ENCODE assay signal across 40 cellular contexts in the genomic region with DNA sequence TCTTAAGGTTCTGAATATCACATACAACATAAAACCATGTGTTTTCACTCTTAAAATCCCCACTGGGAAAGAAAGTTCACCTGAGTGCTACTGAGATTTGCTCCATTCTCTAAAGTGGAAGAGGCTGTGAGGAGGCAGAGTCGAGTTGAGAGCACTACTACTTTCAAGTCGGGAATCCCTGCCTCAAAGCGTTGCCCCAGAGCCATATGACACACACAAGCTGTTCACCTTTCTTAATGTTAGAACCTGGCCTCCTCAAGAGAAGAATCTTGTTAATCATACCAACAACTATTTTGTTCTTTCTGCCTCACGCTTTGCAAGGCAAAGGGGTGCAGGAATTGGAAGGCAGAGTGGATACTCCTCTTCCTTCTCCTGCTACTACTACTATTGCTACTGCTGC.
"Had no signal": no experiment of that assay in that cellular context is flagged by ENCODE, and none has a peak within 500 bp of the region (broad histone marks: within the 10 kb centered on the region; RNA-seq: fewer than 3 reads in every experiment).

No MANE protein-coding gene starts in this region.

- H3K4me3 ChIP-seq: adrenal gland, ascending aorta, body of pancreas, breast epithelium, cardiac muscle cell had no signal

- H3K36me3 Mint-ChIP-seq: activated naive CD4-positive, alpha-beta T cell treated with anti-CD3 and anti-CD28 coated beads, Interleukin-2, amount 10 ng/mL, durations not matched to agents 7 days and 5 days; activated naive CD4-positive, alpha-beta T cell treated with anti-CD3 and anti-CD28 coated beads, Interleukin-2, amount 50 U/mL, for 24 hours; activated naive CD4-positive, alpha-beta T cell treated with anti-CD3 and anti-CD28 coated beads, Interleukin-2, amount 50 U/mL, for 72 hours; activated naive CD8-positive, alpha-beta T cell; activated naive CD8-positive, alpha-beta T cell treated with anti-CD3 and anti-CD28 coated beads for 36 hours; activated naive CD8-positive, alpha-beta T cell treated with anti-CD3 and anti-CD28 coated beads, Interleukin-2, amount 10 ng/mL, durations not matched to agents 7 days and 5 days; brain had no signal

- H3K27me3 Mint-ChIP-seq: activated naive CD4-positive, alpha-beta T cell treated with anti-CD3 and anti-CD28 coated beads, Interleukin-2, amount 10 ng/mL, durations not matched to agents 7 days and 5 days; activated naive CD8-positive, alpha-beta T cell treated with anti-CD3 and anti-CD28 coated beads, Interleukin-2, amount 50 U/mL, for 24 hours; central memory CD8-positive, alpha-beta T cell had no signal

- H3K27ac ChIP-seq: adrenal gland, ascending aorta, body of pancreas, brain microvascular endothelial cell, breast epithelium, cardiac muscle cell had no signal

- H3K27me3 ChIP-seq: adrenal gland, ascending aorta, body of pancreas, brain microvascular endothelial cell, breast epithelium, cardiac muscle cell had no signal

- H3K9me3 ChIP-seq: adrenal gland, body of pancreas, breast epithelium had no signal

- H3K4me1 Mint-ChIP-seq: activated naive CD4-positive, alpha-beta T cell treated with anti-CD3 and anti-CD28 coated beads, Interleukin-2, amount 10 ng/mL, durations not matched to agents 7 days and 5 days; activated naive CD4-positive, alpha-beta T cell treated with anti-CD3 and anti-CD28 coated beads, Interleukin-2, amount 50 U/mL, for 24 hours; activated naive CD8-positive, alpha-beta T cell treated with anti-CD3 and anti-CD28 coated beads for 36 hours; activated naive CD8-positive, alpha-beta T cell treated with anti-CD3 and anti-CD28 coated beads, Interleukin-2, amount 10 ng/mL, durations not matched to agents 7 days and 5 days; activated naive CD8-positive, alpha-beta T cell treated with anti-CD3 and anti-CD28 coated beads, Interleukin-2, amount 50 U/mL, for 24 hours; activated T-helper 17 cell treated with anti-CD3 and anti-CD28 coated beads, Interleukin-2, amount 50 U/mL, for 72 hours; brain; central memory CD8-positive, alpha-beta T cell had no signal

- H3K9me3 Mint-ChIP-seq: activated naive CD4-positive, alpha-beta T cell treated with anti-CD3 and anti-CD28 coated beads for 36 hours; activated naive CD4-positive, alpha-beta T cell treated with anti-CD3 and anti-CD28 coated beads, Interleukin-2, amount 10 ng/mL, durations not matched to agents 7 days and 5 days; activated naive CD4-positive, alpha-beta T cell treated with anti-CD3 and anti-CD28 coated beads, Interleukin-2, amount 50 U/mL, for 24 hours; activated naive CD8-positive, alpha-beta T cell treated with anti-CD3 and anti-CD28 coated beads for 36 hours; activated naive CD8-positive, alpha-beta T cell treated with anti-CD3 and anti-CD28 coated beads, Interleukin-2, amount 10 ng/mL, durations not matched to agents 7 days and 5 days; activated T-cell treated with anti-CD3 and anti-CD28 coated beads, Interleukin-2, amount 50 U/mL, for 24 hours; activated T-cell treated with anti-CD3 and anti-CD28 coated beads, Interleukin-2, amount 50 U/mL, for 4 hours; activated T-helper 1 cell treated with anti-CD3 and anti-CD28 coated beads, Interleukin-12 subunit alpha, Interleukin-12 subunit beta, Interleukin-2, Interleukin-4 antibody, amounts not matched to agents 30 ng/mL and 10 ng/mL and 1 ng/mL, durations not matched to agents 14 hours and 24 hours and 36 hours; activated T-helper 17 cell treated with anti-CD3 and anti-CD28 coated beads, Interleukin-2, amount 50 U/mL, for 72 hours; activated T-helper 2 cell treated with anti-CD3 and anti-CD28 coated beads, Interferon-gamma antibody, Interleukin-2, Interleukin-4, amounts not matched to agents 10 μg/mL and 5 μg/mL and 100 μg/mL, durations not matched to agents 14 hours and 24 hours and 36 hours; central memory CD8-positive, alpha-beta T cell had no signal

- DNase-seq: activated effector memory CD4-positive, alpha-beta T cell treated with anti-CD3 and anti-CD28 coated beads, Interleukin-2, amount 50 U/mL, for 16 hours; activated effector memory CD4-positive, alpha-beta T cell treated with Interleukin-2 at 50 U/mL for 16 hours; activated gamma-delta T cell; activated gamma-delta T cell treated with Interleukin-2 at 50 U/mL for 16 hours; activated naive CD4-positive, alpha-beta T cell; activated naive CD4-positive, alpha-beta T cell treated with anti-CD3 and anti-CD28 coated beads for 36 hours; activated naive CD4-positive, alpha-beta T cell treated with anti-CD3 and anti-CD28 coated beads, Interleukin-2, amount 10 ng/mL, durations not matched to agents 7 days and 5 days; activated naive CD4-positive, alpha-beta T cell treated with anti-CD3 and anti-CD28 coated beads, Interleukin-2, amount 50 U/mL, for 16 hours; activated naive CD4-positive, alpha-beta T cell treated with Interleukin-2 at 50 U/mL for 16 hours; activated naive CD8-positive, alpha-beta T cell treated with anti-CD3 and anti-CD28 coated beads for 36 hours; activated naive CD8-positive, alpha-beta T cell treated with anti-CD3 and anti-CD28 coated beads, Interleukin-2, amount 10 ng/mL, durations not matched to agents 7 days and 5 days; activated naive CD8-positive, alpha-beta T cell treated with anti-CD3 and anti-CD28 coated beads, Interleukin-2, amount 50 U/mL, for 24 hours; activated T-cell treated with anti-CD3 and anti-CD28 coated beads, Interleukin-2, amount 50 U/mL, for 1 hour; activated T-cell treated with anti-CD3 and anti-CD28 coated beads, Interleukin-2, amount 50 U/mL, for 24 hours; activated T-cell treated with anti-CD3 and anti-CD28 coated beads, Interleukin-2, amount 50 U/mL, for 4 hours; activated T-cell treated with anti-CD3 and anti-CD28 coated beads, Interleukin-2, amount 50 U/mL, for 48 hours; activated T-cell treated with anti-CD3 and anti-CD28 coated beads, Interleukin-2, amount 50 U/mL, for 72 hours; adrenal gland; amniotic stem cell; amygdala; anterior cingulate cortex; aorta; body of pancreas; brain microvascular endothelial cell; caudate nucleus; central memory CD4-positive, alpha-beta T cell; cerebellar nuclear complex had no signal

- H3K4me1 ChIP-seq: adrenal gland, ascending aorta, body of pancreas, breast epithelium had no signal

- ATAC-seq: activated naive CD4-positive, alpha-beta T cell treated with anti-CD3 and anti-CD28 coated beads, Interleukin-2, amount 50 U/mL, for 72 hours; activated naive CD8-positive, alpha-beta T cell treated with anti-CD3 and anti-CD28 coated beads, Interleukin-2, amount 50 U/mL, for 24 hours; activated T-cell treated with anti-CD3 and anti-CD28 coated beads, Interleukin-2, amount 50 U/mL, for 4 hours; activated T-cell treated with anti-CD3 and anti-CD28 coated beads, Interleukin-2, amount 50 U/mL, for 72 hours; activated T-helper 17 cell treated with anti-CD3 and anti-CD28 coated beads, Interleukin-2, amount 50 U/mL, for 72 hours; body of pancreas had no signal

- FAIRE-seq: astrocyte, bronchial epithelial cell had no signal

- H3K27ac Mint-ChIP-seq: activated naive CD4-positive, alpha-beta T cell treated with anti-CD3 and anti-CD28 coated beads for 36 hours; activated naive CD4-positive, alpha-beta T cell treated with anti-CD3 and anti-CD28 coated beads, Interleukin-2, amount 10 ng/mL, durations not matched to agents 7 days and 5 days; activated naive CD4-positive, alpha-beta T cell treated with anti-CD3 and anti-CD28 coated beads, Interleukin-2, amount 50 U/mL, for 24 hours; activated naive CD4-positive, alpha-beta T cell treated with anti-CD3 and anti-CD28 coated beads, Interleukin-2, amount 50 U/mL, for 72 hours; activated naive CD8-positive, alpha-beta T cell; activated naive CD8-positive, alpha-beta T cell treated with anti-CD3 and anti-CD28 coated beads for 36 hours; activated naive CD8-positive, alpha-beta T cell treated with anti-CD3 and anti-CD28 coated beads, Interleukin-2, amount 10 ng/mL, durations not matched to agents 7 days and 5 days; activated naive CD8-positive, alpha-beta T cell treated with anti-CD3 and anti-CD28 coated beads, Interleukin-2, amount 50 U/mL, for 24 hours; activated T-cell treated with anti-CD3 and anti-CD28 coated beads, Interleukin-2, amount 50 U/mL, for 24 hours; activated T-cell treated with anti-CD3 and anti-CD28 coated beads, Interleukin-2, amount 50 U/mL, for 72 hours; activated T-helper 1 cell treated with anti-CD3 and anti-CD28 coated beads, Interleukin-12 subunit alpha, Interleukin-12 subunit beta, Interleukin-2, Interleukin-4 antibody, amounts not matched to agents 30 ng/mL and 10 ng/mL and 1 ng/mL, durations not matched to agents 14 hours and 24 hours and 36 hours; activated T-helper 17 cell treated with anti-CD3 and anti-CD28 coated beads, Interleukin-2, amount 50 U/mL, for 72 hours; activated T-helper 2 cell treated with anti-CD3 and anti-CD28 coated beads, Interferon-gamma antibody, Interleukin-2, Interleukin-4, amounts not matched to agents 10 μg/mL and 5 μg/mL and 100 μg/mL, durations not matched to agents 14 hours and 24 hours and 36 hours; brain had no signal

- H3K4me3 Mint-ChIP-seq: activated naive CD4-positive, alpha-beta T cell treated with anti-CD3 and anti-CD28 coated beads for 36 hours; activated naive CD4-positive, alpha-beta T cell treated with anti-CD3 and anti-CD28 coated beads, Interleukin-2, amount 10 ng/mL, durations not matched to agents 7 days and 5 days; activated naive CD4-positive, alpha-beta T cell treated with anti-CD3 and anti-CD28 coated beads, Interleukin-2, amount 50 U/mL, for 24 hours; activated naive CD8-positive, alpha-beta T cell; activated naive CD8-positive, alpha-beta T cell treated with anti-CD3 and anti-CD28 coated beads for 36 hours; activated naive CD8-positive, alpha-beta T cell treated with anti-CD3 and anti-CD28 coated beads, Interleukin-2, amount 10 ng/mL, durations not matched to agents 7 days and 5 days; activated naive CD8-positive, alpha-beta T cell treated with anti-CD3 and anti-CD28 coated beads, Interleukin-2, amount 50 U/mL, for 24 hours; activated T-cell treated with anti-CD3 and anti-CD28 coated beads, Interleukin-2, amount 50 U/mL, for 24 hours; activated T-cell treated with anti-CD3 and anti-CD28 coated beads, Interleukin-2, amount 50 U/mL, for 4 hours; activated T-cell treated with anti-CD3 and anti-CD28 coated beads, Interleukin-2, amount 50 U/mL, for 72 hours; activated T-helper 1 cell treated with anti-CD3 and anti-CD28 coated beads, Interleukin-12 subunit alpha, Interleukin-12 subunit beta, Interleukin-2, Interleukin-4 antibody, amounts not matched to agents 30 ng/mL and 10 ng/mL and 1 ng/mL, durations not matched to agents 14 hours and 24 hours and 36 hours; activated T-helper 17 cell treated with anti-CD3 and anti-CD28 coated beads, Interleukin-2, amount 50 U/mL, for 72 hours; brain; central memory CD8-positive, alpha-beta T cell had no signal

- H3K36me3 ChIP-seq: adrenal gland, ascending aorta, brain microvascular endothelial cell, breast epithelium, cardiac muscle cell had no signal
